In genomic region chr5:82859439-82860140, GRCh38 we compare ENCODE assay signal across 16 cellular contexts.
"Had no signal": no experiment of that assay in that cellular context is flagged by ENCODE, and none has a peak within 500 bp of the region (broad histone marks: within the 10 kb centered on the region; RNA-seq: fewer than 3 reads in every experiment).

No MANE protein-coding gene starts in this region.

- H3K9me3 ChIP-seq: body of pancreas, ovary, SJCRH30, thoracic aorta had no signal

- H3K4me1 ChIP-seq: SJCRH30 had no signal

- H3K4me1 Mint-ChIP-seq: activated CD4-positive, alpha-beta memory T cell treated with anti-CD3 and anti-CD28 coated beads, Interleukin-2, amount 10 ng/mL, durations not matched to agents 7 days and 5 days; natural killer cell; stimulated activated effector memory CD8-positive, alpha-beta T cell treated with anti-CD3 and anti-CD28 coated beads, Interleukin-12 subunit alpha, Interleukin-12 subunit beta, amount 100 ng/mL, for 72 hours had no signal

- ATAC-seq: body of pancreas; effector memory CD8-positive, alpha-beta T cell; natural killer cell; stimulated activated effector memory CD8-positive, alpha-beta T cell treated with anti-CD3 and anti-CD28 coated beads, Interleukin-12 subunit alpha, Interleukin-12 subunit beta, amount 100 ng/mL, for 72 hours had no signal

- H3K36me3 Mint-ChIP-seq: activated naive CD8-positive, alpha-beta T cell; natural killer cell; stimulated activated effector memory CD8-positive, alpha-beta T cell treated with anti-CD3 and anti-CD28 coated beads, Interleukin-12 subunit alpha, Interleukin-12 subunit beta, amount 100 ng/mL, for 72 hours had no signal

- H3K4me3 ChIP-seq: body of pancreas, ovary, SJCRH30, thoracic aorta had no signal

- H3K9me3 Mint-ChIP-seq: activated CD4-positive, alpha-beta memory T cell treated with anti-CD3 and anti-CD28 coated beads, Interleukin-2, amount 10 ng/mL, durations not matched to agents 7 days and 5 days; effector memory CD8-positive, alpha-beta T cell; natural killer cell; stimulated activated effector memory CD8-positive, alpha-beta T cell treated with anti-CD3 and anti-CD28 coated beads, Interleukin-12 subunit alpha, Interleukin-12 subunit beta, amount 100 ng/mL, for 72 hours had no signal

- H3K4me3 Mint-ChIP-seq: activated CD4-positive, alpha-beta memory T cell treated with anti-CD3 and anti-CD28 coated beads, Interleukin-2, amount 10 ng/mL, durations not matched to agents 7 days and 5 days; activated naive CD8-positive, alpha-beta T cell; effector memory CD8-positive, alpha-beta T cell; natural killer cell; stimulated activated effector memory CD8-positive, alpha-beta T cell treated with anti-CD3 and anti-CD28 coated beads, Interleukin-12 subunit alpha, Interleukin-12 subunit beta, amount 100 ng/mL, for 72 hours had no signal

- H3K27ac ChIP-seq: body of pancreas, epithelial cell of prostate, ovary, SJCRH30, thoracic aorta had no signal

- H3K36me3 ChIP-seq: ovary, SJCRH30, thoracic aorta had no signal

- DNase-seq: activated CD4-positive, alpha-beta memory T cell treated with anti-CD3 and anti-CD28 coated beads, Interleukin-2, amount 10 ng/mL, durations not matched to agents 7 days and 5 days; activated CD4-positive, alpha-beta T cell treated with anti-CD3 and anti-CD28 coated beads for 4 hours; activated effector memory CD4-positive, alpha-beta T cell treated with anti-CD3 and anti-CD28 coated beads, Interleukin-2, amount 50 U/mL, for 16 hours; activated T-cell treated with anti-CD3 and anti-CD28 coated beads, Interleukin-2, amount 50 U/mL, for 48 hours; body of pancreas; dermis blood vessel endothelial cell; effector memory CD8-positive, alpha-beta T cell; kidney glomerular epithelial cell; natural killer cell; ovary; SJCRH30; T-helper 2 cell had no signal

- H3K27me3 Mint-ChIP-seq: activated CD4-positive, alpha-beta memory T cell treated with anti-CD3 and anti-CD28 coated beads, Interleukin-2, amount 10 ng/mL, durations not matched to agents 7 days and 5 days; activated naive CD8-positive, alpha-beta T cell; effector memory CD8-positive, alpha-beta T cell had no signal

- H3K27ac Mint-ChIP-seq: activated CD4-positive, alpha-beta memory T cell treated with anti-CD3 and anti-CD28 coated beads, Interleukin-2, amount 10 ng/mL, durations not matched to agents 7 days and 5 days; activated naive CD8-positive, alpha-beta T cell; effector memory CD8-positive, alpha-beta T cell; natural killer cell; stimulated activated effector memory CD8-positive, alpha-beta T cell treated with anti-CD3 and anti-CD28 coated beads, Interleukin-12 subunit alpha, Interleukin-12 subunit beta, amount 100 ng/mL, for 72 hours had no signal

- H3K27me3 ChIP-seq: body of pancreas, ovary, SJCRH30 had no signal
